8 cellular contexts compared by ENCODE assay signal in the genomic region with DNA sequence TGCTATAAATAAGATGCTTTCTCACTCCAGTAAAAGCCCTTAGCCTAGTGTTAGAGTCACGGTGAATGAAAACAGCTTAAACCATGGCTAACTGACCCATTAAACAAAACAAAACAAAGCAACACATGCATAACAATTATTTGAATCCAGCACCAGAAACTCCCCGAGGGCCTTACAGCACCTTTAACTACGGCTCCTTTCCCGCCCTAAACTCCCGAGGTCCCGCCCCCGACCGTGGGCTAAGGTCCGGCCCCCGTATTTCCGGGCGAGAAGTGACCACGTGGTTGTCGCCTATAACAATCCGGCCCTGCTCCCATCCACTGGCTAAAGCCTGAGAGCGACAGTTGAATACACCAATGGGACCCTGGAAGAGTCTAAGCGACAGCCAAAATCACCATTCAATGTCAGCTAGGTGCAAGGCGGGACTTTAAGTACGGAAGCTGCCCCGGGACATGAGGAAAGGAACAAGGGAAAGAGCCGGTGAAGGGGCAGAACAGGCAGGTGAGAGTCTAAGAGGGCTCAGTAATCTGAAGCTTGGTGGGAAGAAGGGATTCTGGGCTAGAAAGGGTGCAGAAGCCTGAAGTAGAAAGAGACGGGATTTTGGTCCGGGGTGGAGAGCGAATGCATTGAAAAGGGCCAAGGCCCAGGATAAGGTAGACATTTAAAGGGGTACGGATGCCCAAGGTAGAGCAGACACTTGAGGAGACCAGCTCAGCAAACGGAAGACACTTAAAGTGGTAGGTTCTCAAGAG. TPM values are rescaled to one million over a fixed set of nuclear protein-coding genes. Genes with fewer than 3 reads are reported as not detected.
DNase-seq lines count a peak whose midpoint lies in the region; ATAC-seq and TF ChIP-seq lines count a peak whose summit lies in the region.

A gene (plus strand): TSS at position 448 of the 752 bp plus-strand sequence. CDS start 351 bp downstream, outside the sequence.

- H3K4me2 ChIP-seq in BLaER1 treated with 17β-estradiol and CSF1 and Interleukin-3, amounts not matched to agents 10 nM and 100 nM, result peak within 1 kb of the TSS; percentile 88 to 100 (median 97)

- peak within 1 kb of the TSS; percentile 73 to 91 (median 84) for H3K4me3 ChIP-seq in BLaER1 treated with 17β-estradiol and CSF1 and Interleukin-3, amounts not matched to agents 10 nM and 100 nM
- peak within 1 kb of the TSS; percentile 78 for H3K4me3 ChIP-seq in colonic mucosa

- peaks cover 34 to 55% (median 42%) of the 10 kb centered on the region in 10 experiments for H3K4me1 ChIP-seq in BLaER1 treated with 17β-estradiol and CSF1 and Interleukin-3, amounts not matched to agents 10 nM and 100 nM
- peaks cover 5% of the 10 kb centered on the region for H3K4me1 ChIP-seq in colonic mucosa

- TF ChIP-seq CTCF in colonic mucosa (IDR thresholded peaks at IDR 0.05), result no peak

- intact Hi-C loops in colonic mucosa (cut with DNase I), result no loop called here

- H4K20me1 ChIP-seq in BLaER1 treated with 17β-estradiol and CSF1 and Interleukin-3, amounts not matched to agents 10 nM and 100 nM, result peaks cover 0 to 19% (median 12%) of the 10 kb centered on the region in 11 experiments; a peak in 14 of 22 replicates

- H3K36me3 ChIP-seq in BLaER1 treated with 17β-estradiol and CSF1 and Interleukin-3, amounts not matched to agents 10 nM and 100 nM, result peaks cover 14 to 70% (median 54%) of the 10 kb centered on the region in 11 experiments
- H3K36me3 ChIP-seq in colonic mucosa, result no peaks in the 10 kb centered on the region

- H3K27me3 ChIP-seq in BLaER1 treated with 17β-estradiol and CSF1 and Interleukin-3, amounts not matched to agents 10 nM and 100 nM, result no peaks in the 10 kb centered on the region
- no peaks in the 10 kb centered on the region for H3K27me3 ChIP-seq in colonic mucosa
- no peaks in the 10 kb centered on the region for H3K27me3 ChIP-seq in layer of hippocampus (ENCODE audit: control insufficient read depth, insufficient read depth, low read length)

- H3K9ac ChIP-seq in BLaER1 treated with 17β-estradiol and CSF1 and Interleukin-3, amounts not matched to agents 10 nM and 100 nM, result peak within 1 kb of the TSS; percentile 76 to 91 (median 87)
- peak within 1 kb of the TSS; percentile 74 to 97 for H3K9ac ChIP-seq in colonic mucosa (ENCODE audit: low read depth in 2 of 2, low read length in 2 of 2)

- ATAC-seq in GM19351 (IDR thresholded peaks at IDR 0.05; ENCODE audit: unreplicated experiment) (peak; percentile 99), HG03520 (IDR thresholded peaks at IDR 0.05; ENCODE audit: unreplicated experiment) (peak; percentile 97)

- DNase-seq in NCI-H526 treated with DMSO at 0.1 percent for 48 hours (lab: John Stamatoyannopoulos, UW), result peak; percentile 100
- peak; percentile 98 for DNase-seq in activated CD4-positive, alpha-beta T cell treated with anti-CD3 and anti-CD28 coated beads for 48 hours
- DNase-seq in colonic mucosa, result peak; percentile 99
- peak; percentile 86 to 96 (median 94) for DNase-seq in stimulated activated CD4-positive, alpha-beta T cell treated with anti-CD3 and anti-CD28 coated beads, Interleukin-1b, Interleukin-23, amount 100 ng/mL, for 24 hours (ENCODE audit: low read depth in 4 of 4, low spot score in 1 of 4)

- no peaks in the 10 kb centered on the region for H3K9me3 ChIP-seq in BLaER1 treated with 17β-estradiol and CSF1 and Interleukin-3, amounts not matched to agents 10 nM and 100 nM (replicated peaks in 1 of 11)
- no peaks in the 10 kb centered on the region for H3K9me3 ChIP-seq in colonic mucosa

- peak within 1 kb of the TSS; percentile 49 to 84 (median 80); a peak in 21 of 22 replicates for H3K27ac ChIP-seq in BLaER1 treated with 17β-estradiol and CSF1 and Interleukin-3, amounts not matched to agents 10 nM and 100 nM
- peak within 1 kb of the TSS; percentile 53 for H3K27ac ChIP-seq in colonic mucosa
- H3K27ac ChIP-seq in layer of hippocampus (ENCODE audit: low read depth, low read length), result peak within 1 kb of the TSS; percentile 39

RNA-seq across cellular contexts. Expression of the gene that starts here (rescaled TPM):
- total RNA-seq in colonic mucosa, result 10 to 100 TPM; 28.2 to 46.1 TPM

Comparison
In these comparisons a context has a peak if more than half of its experiments do, and no peak if none do; other contexts are left out.
1. Peak in every context shown above with its lines: DNase-seq, ATAC-seq, H3K4me3 ChIP-seq and H3K27ac ChIP-seq.